In the genomic region with DNA sequence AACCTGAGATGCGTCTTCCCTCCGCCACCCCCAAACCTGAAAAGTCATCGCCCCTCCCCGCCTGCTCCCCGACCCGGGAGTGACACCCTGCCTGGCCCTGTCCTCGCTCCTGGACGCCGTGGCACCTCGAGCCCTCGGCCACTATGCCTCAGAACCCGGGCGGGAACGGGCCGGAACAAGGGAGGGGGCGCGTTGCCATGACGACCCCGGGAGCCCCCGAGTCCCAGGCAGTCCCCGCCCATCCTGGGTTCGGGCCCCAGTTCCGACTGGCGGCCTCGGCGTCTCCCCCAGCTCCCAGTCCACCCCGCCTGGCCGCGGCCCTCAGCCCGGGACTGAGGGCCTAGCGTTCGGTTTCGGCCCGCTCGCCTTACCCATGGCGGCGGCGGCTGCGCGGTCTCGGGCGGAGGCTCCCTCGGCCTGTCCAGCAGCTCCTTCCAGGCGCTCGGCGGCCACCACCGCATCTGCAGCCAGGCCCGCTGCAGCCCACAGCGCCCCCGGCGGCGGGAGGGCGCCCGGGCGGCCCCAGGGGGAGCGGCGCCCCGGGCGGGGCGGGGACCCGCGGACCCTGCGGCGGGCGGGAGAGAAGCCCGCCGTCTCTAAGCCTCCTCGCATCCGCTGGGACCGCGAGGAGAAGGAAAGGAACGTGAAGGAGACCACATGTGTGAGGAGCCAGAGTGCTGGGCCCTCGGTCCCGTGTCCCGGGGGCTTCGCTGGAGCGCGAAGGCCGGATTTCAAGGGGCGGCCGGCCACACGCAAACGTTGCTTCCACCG, we compare ENCODE assay signal across 8 cellular contexts. TPM values are rescaled to one million over a fixed set of nuclear protein-coding genes. Genes with fewer than 3 reads are reported as not detected.
DNase-seq lines count a peak whose midpoint lies in the region; ATAC-seq and TF ChIP-seq lines count a peak whose summit lies in the region.

A gene with protein sequence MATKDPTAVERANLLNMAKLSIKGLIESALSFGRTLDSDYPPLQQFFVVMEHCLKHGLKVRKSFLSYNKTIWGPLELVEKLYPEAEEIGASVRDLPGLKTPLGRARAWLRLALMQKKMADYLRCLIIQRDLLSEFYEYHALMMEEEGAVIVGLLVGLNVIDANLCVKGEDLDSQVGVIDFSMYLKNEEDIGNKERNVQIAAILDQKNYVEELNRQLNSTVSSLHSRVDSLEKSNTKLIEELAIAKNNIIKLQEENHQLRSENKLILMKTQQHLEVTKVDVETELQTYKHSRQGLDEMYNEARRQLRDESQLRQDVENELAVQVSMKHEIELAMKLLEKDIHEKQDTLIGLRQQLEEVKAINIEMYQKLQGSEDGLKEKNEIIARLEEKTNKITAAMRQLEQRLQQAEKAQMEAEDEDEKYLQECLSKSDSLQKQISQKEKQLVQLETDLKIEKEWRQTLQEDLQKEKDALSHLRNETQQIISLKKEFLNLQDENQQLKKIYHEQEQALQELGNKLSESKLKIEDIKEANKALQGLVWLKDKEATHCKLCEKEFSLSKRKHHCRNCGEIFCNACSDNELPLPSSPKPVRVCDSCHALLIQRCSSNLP (minus strand): TSS at position 463 of the 771 bp plus-strand sequence. CDS start 88 bp downstream, at position 375.

- TF ChIP-seq CTCF in KMS-11 (conservative IDR thresholded peaks at IDR 0.05; ENCODE audit: low read depth, low read length) (no peak), osteoblast (IDR thresholded peaks at IDR 0.05; ENCODE audit: extremely low read depth, low read depth, low read length) (peak; percentile 49), testis (IDR thresholded peaks at IDR 0.05) (peak; percentile 66 to 90 (median 90))

- peaks cover 21% of the 10 kb centered on the region for H3K4me1 Mint-ChIP-seq in activated naive CD4-positive, alpha-beta T cell treated with anti-CD3 and anti-CD28 coated beads, Interleukin-2, amount 10 ng/mL, durations not matched to agents 7 days and 5 days

- H3K36me3 Mint-ChIP-seq in activated naive CD4-positive, alpha-beta T cell treated with anti-CD3 and anti-CD28 coated beads, Interleukin-2, amount 10 ng/mL, durations not matched to agents 7 days and 5 days = no peaks in the 10 kb centered on the region

- H2AFZ ChIP-seq in KMS-11 (ENCODE audit: low read depth) (peak within 1 kb of the TSS; percentile 90), osteoblast (ENCODE audit: low read length) (peak within 1 kb of the TSS; percentile 98)

- peak within 1 kb of the TSS; percentile 88 for H3K4me3 Mint-ChIP-seq in activated naive CD4-positive, alpha-beta T cell treated with anti-CD3 and anti-CD28 coated beads, Interleukin-2, amount 10 ng/mL, durations not matched to agents 7 days and 5 days

- H4K20me1 ChIP-seq in KMS-11 (ENCODE audit: insufficient read depth) = no peaks in the 10 kb centered on the region
- H4K20me1 ChIP-seq in osteoblast (ENCODE audit: insufficient read depth, low read length) = peaks cover 4% of the 10 kb centered on the region

- no peaks in the 10 kb centered on the region for H3K9me3 ChIP-seq in ES-I3 (ENCODE audit: control insufficient read depth, insufficient read depth, low read length)
- no peaks in the 10 kb centered on the region for H3K9me3 ChIP-seq in SJSA1 (replicated peaks)
- no peaks in the 10 kb centered on the region for H3K9me3 ChIP-seq in osteoblast (ENCODE audit: low read depth, low read length)
- H3K9me3 ChIP-seq in testis = no peaks in the 10 kb centered on the region

- ATAC-seq in GM21786 (IDR thresholded peaks at IDR 0.05; ENCODE audit: unreplicated experiment) = peak; percentile 88

- H3K4me3 ChIP-seq in KMS-11 (IDR thresholded peaks at IDR 0.05; ENCODE audit: insufficient read depth, low read depth, low read length) (peak within 1 kb of the TSS; percentile 43), SJSA1 (peak within 1 kb of the TSS; percentile 95), osteoblast (ENCODE audit: insufficient read depth, low read length) (peak within 1 kb of the TSS; percentile 100), testis (peak within 1 kb of the TSS; percentile 88 to 99)

- H3K9ac ChIP-seq in ES-I3 (ENCODE audit: low read depth, low read length) (peak within 1 kb of the TSS; percentile 81), KMS-11 (peak within 1 kb of the TSS; percentile 84)

- H3K27ac ChIP-seq in KMS-11 (peak within 1 kb of the TSS; percentile 48; the same call in 1 of the 2 replicates), SJSA1 (peak within 1 kb of the TSS; percentile 86), osteoblast (ENCODE audit: low read depth, low read length) (peak within 1 kb of the TSS; percentile 80), testis (peak within 1 kb of the TSS; percentile 88 to 97)

- peaks cover 38% of the 10 kb centered on the region for H3K79me2 ChIP-seq in KMS-11 (ENCODE audit: insufficient read depth, low read depth)
- H3K79me2 ChIP-seq in osteoblast (ENCODE audit: insufficient read depth, low read length) = peaks cover 53% of the 10 kb centered on the region

- CTCF ChIA-PET in activated naive CD4-positive, alpha-beta T cell treated with anti-CD3 and anti-CD28 coated beads, Interleukin-2, amount 10 ng/mL, durations not matched to agents 7 days and 5 days (lab: Charles Lee) = interaction anchor here (0.6 to 1.7 kb wide), 7 partner anchors 10 to 194 kb away, joined by 3 to 6 read pairs (median 3); no protein-coding TSS in a partner anchor

- intact Hi-C loops in testis (cut with DNase I; ENCODE audit: low total_unique reads) = no loop called here

- H3K4me1 ChIP-seq in ES-I3 (ENCODE audit: insufficient read depth, low read length) (peaks cover 4% of the 10 kb centered on the region; the same call in 1 of the 2 replicates), KMS-11 (ENCODE audit: low read depth, poor library complexity, severe bottlenecking) (peaks cover 15% of the 10 kb centered on the region), SJSA1 (replicated peaks) (peaks cover 16% of the 10 kb centered on the region), osteoblast (ENCODE audit: insufficient read depth, low read length) (peaks cover 21% of the 10 kb centered on the region), testis (no peaks in the 10 kb centered on the region)

- DNase-seq in SJSA1 (ENCODE audit: low read depth in 1 of 2, low spot score in 2 of 2) (peak; percentile 84 to 90), globus pallidus (ENCODE audit: low spot score) (peak; percentile 74), osteoblast (ENCODE audit: insufficient read length, low spot score, missing footprints) (peak; percentile 99), testis (peak; percentile 85)
- DNase-seq in activated naive CD4-positive, alpha-beta T cell treated with anti-CD3 and anti-CD28 coated beads, Interleukin-2, amount 10 ng/mL, durations not matched to agents 7 days and 5 days = peak; percentile 78

- WGBS in testis, 2 donors = 1% methylated on average over 24 to 76 of the region's 84 CpGs

- no peak for TF ChIP-seq POLR2A in testis (IDR thresholded peaks at IDR 0.05)

- no peaks in the 10 kb centered on the region for H3K27me3 Mint-ChIP-seq in activated naive CD4-positive, alpha-beta T cell treated with anti-CD3 and anti-CD28 coated beads, Interleukin-2, amount 10 ng/mL, durations not matched to agents 7 days and 5 days

- H3K27me3 ChIP-seq in KMS-11 (ENCODE audit: insufficient read depth, low read depth) (no peaks in the 10 kb centered on the region), SJSA1 (replicated peaks) (no peaks in the 10 kb centered on the region), osteoblast (ENCODE audit: insufficient read depth, low read length) (no peaks in the 10 kb centered on the region), testis (no peaks in the 10 kb centered on the region)

- no peaks in the 10 kb centered on the region for H3K9me3 Mint-ChIP-seq in activated naive CD4-positive, alpha-beta T cell treated with anti-CD3 and anti-CD28 coated beads, Interleukin-2, amount 10 ng/mL, durations not matched to agents 7 days and 5 days

- H3K36me3 ChIP-seq in ES-I3 (ENCODE audit: insufficient read depth, low read length) (no peaks in the 10 kb centered on the region), KMS-11 (ENCODE audit: insufficient read depth) (no peaks in the 10 kb centered on the region), SJSA1 (peaks cover 20% of the 10 kb centered on the region), osteoblast (ENCODE audit: insufficient read depth, low read length) (no peaks in the 10 kb centered on the region), testis (ENCODE audit: low read depth, missing control alignments) (no peaks in the 10 kb centered on the region)

- peak within 1 kb of the TSS; percentile 78 for H3K4me2 ChIP-seq in KMS-11
- peak within 1 kb of the TSS; percentile 92 for H3K4me2 ChIP-seq in osteoblast (ENCODE audit: insufficient read depth, low read length)

- peak within 1 kb of the TSS; percentile 76 for H3K27ac Mint-ChIP-seq in activated naive CD4-positive, alpha-beta T cell treated with anti-CD3 and anti-CD28 coated beads, Interleukin-2, amount 10 ng/mL, durations not matched to agents 7 days and 5 days

RNA-seq across cellular contexts. Expression of the gene that starts here (rescaled TPM):
- 21.4 and 21.8 TPM in 2 replicates for total RNA-seq in SJSA1 (2014; rRNA removed; shearing (Covaris generic))
- total RNA-seq in osteoblast (35.5 and 36.8 TPM in 2 replicates), testis (10 to 100 TPM; 19.8 to 31.3 TPM)
- polyA plus RNA-seq in testis (ENCODE audit: insufficient read depth, low read depth, low replicate concordance) = 6.1 TPM

Comparison
In these comparisons a context has a peak if more than half of its experiments do, and no peak if none do; other contexts are left out.
1. Peak in every context shown above with its lines: DNase-seq, ATAC-seq, H3K4me3 ChIP-seq and H3K27ac ChIP-seq.
2. H3K4me3 ChIP-seq: peak in every context shown above with its lines; median percentile 100 in osteoblast; 95 in SJSA1; 94 in testis; 43 in KMS-11.